ENCODE assay signal across 1 cellular context in genomic region chr5:80165430-80165829, GRCh38.
TF ChIP-seq lines count a peak whose summit lies in the region.

No MANE protein-coding gene starts in this region.

TF ChIP-seq in HepG2, 621 proteins besides CTCF, POLR2A, EP300 and RAD21 (continued from another document):
- TF ChIP-seq CREM (IDR thresholded peaks at IDR 0.05) (peak; percentile 45; the same call in 1 of the 2 replicates), CREM (CRISPR knock-in tag; IDR thresholded peaks at IDR 0.05) (no peak), ZNF296 (CRISPR knock-in tag; conservative IDR thresholded peaks at IDR 0.05) (no peak), GATAD2A (CRISPR knock-in tag; IDR thresholded peaks at IDR 0.05) (peak; percentile 27; the same call in 1 of the 2 replicates), PRDM10 (CRISPR knock-in tag; IDR thresholded peaks at IDR 0.05; ENCODE audit: low read depth) (no peak), RXRB (CRISPR knock-in tag; IDR thresholded peaks at IDR 0.05; ENCODE audit: borderline replicate concordance) (peak; percentile 29; the same call in 1 of the 2 replicates), TBX3 (IDR thresholded peaks at IDR 0.05; ENCODE audit: borderline replicate concordance) (no peak), GFI1 (CRISPR knock-in tag; IDR thresholded peaks at IDR 0.05; ENCODE audit: borderline replicate concordance) (0 out of 2 replicates have a peak, but pooled peaks have one; percentile 27), PATZ1 (CRISPR knock-in tag; IDR thresholded peaks at IDR 0.05) (peak; percentile 31; the same call in 1 of the 2 replicates), THRA (CRISPR knock-in tag; IDR thresholded peaks at IDR 0.05; ENCODE audit: borderline replicate concordance) (peak; percentile 66; the same call in 1 of the 2 replicates), MYC (CRISPR knock-in tag; IDR thresholded peaks at IDR 0.05; ENCODE audit: borderline replicate concordance) (no peak)
TF ChIP-seq in HepG2: peak in this region for 17.
